Comparison of ENCODE assay signal across 1 cellular context in genomic region chr1:234619071-234619480, GRCh38.
TF ChIP-seq lines count a peak whose summit lies in the region.

No MANE protein-coding gene starts in this region.

TF ChIP-seq in HepG2, 621 proteins besides CTCF, POLR2A, EP300 and RAD21 (continued from another document):
- TF ChIP-seq ARID4A (CRISPR knock-in tag; IDR thresholded peaks at IDR 0.05; ENCODE audit: borderline replicate concordance) (no peak), THAP9 (CRISPR knock-in tag; IDR thresholded peaks at IDR 0.05; ENCODE audit: borderline replicate concordance) (no peak), SP5 (CRISPR knock-in tag; IDR thresholded peaks at IDR 0.05; ENCODE audit: borderline replicate concordance, low read depth) (no peak), ZNF740 (CRISPR knock-in tag; IDR thresholded peaks at IDR 0.05) (no peak), ZC3H4 (CRISPR knock-in tag; IDR thresholded peaks at IDR 0.05; ENCODE audit: borderline replicate concordance) (peak; percentile 78; the same call in 1 of the 2 replicates), PAF1 (CRISPR knock-in tag; IDR thresholded peaks at IDR 0.05) (peak; percentile 82; the same call in 1 of the 2 replicates), POLR2G (IDR thresholded peaks at IDR 0.05; ENCODE audit: low read depth, low read length) (peak; percentile 77), HDAC1 (CRISPR knock-in tag; IDR thresholded peaks at IDR 0.05) (no peak), ZNF256 (CRISPR knock-in tag; conservative IDR thresholded peaks at IDR 0.05) (no peak), RBM22 (optimal IDR thresholded peaks at IDR 0.05; ENCODE audit: low read length) (peak; percentile 61), ZNF263 (CRISPR knock-in tag; IDR thresholded peaks at IDR 0.05) (no peak), ZNF501 (CRISPR knock-in tag; IDR thresholded peaks at IDR 0.05) (no peak), SNAI1 (CRISPR knock-in tag; IDR thresholded peaks at IDR 0.05; ENCODE audit: borderline replicate concordance) (no peak)
